13 cellular contexts compared by ENCODE assay signal in the genomic region with DNA sequence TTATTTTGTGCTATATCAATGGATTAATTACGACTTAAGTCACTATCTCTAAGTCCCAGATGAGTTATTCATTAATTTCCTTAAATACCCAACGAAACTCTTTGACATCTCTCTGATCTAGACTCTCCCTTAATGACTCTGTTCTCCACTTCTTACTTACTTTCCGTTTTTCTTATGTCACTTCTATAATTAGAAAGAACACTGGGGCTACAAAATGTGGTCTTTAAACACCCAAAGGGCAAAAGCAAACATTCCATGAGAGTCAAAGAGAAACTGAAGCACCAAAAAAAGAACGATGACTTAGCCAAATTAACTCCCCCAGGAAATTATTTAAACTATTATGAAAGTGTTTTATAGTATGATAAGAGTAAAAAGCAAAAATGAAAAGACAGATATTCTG.
DNase-seq lines count a peak whose midpoint lies in the region; ATAC-seq lines count a peak whose summit lies in the region.
"Had no signal": no experiment of that assay in that cellular context is flagged by ENCODE, and none has a peak within 500 bp of the region (broad histone marks: within the 10 kb centered on the region; RNA-seq: fewer than 3 reads in every experiment).

No MANE protein-coding gene starts in this region.

- no peaks in the 10 kb centered on the region for H3K36me3 ChIP-seq in CD4-positive, alpha-beta memory T cell (ENCODE audit: insufficient read depth, low read length)

- peak; percentile 60 for DNase-seq in foreskin melanocyte
- DNase-seq in cerebellum (ENCODE audit: low spot score), result no peak
- DNase-seq in activated CD4-positive, alpha-beta T cell treated with anti-CD3 and anti-CD28 coated beads, Interleukin-2, amount 50 U/mL, for 1 hour, result no peak
- DNase-seq in activated CD8-positive, alpha-beta memory T cell treated with anti-CD3 and anti-CD28 coated beads for 24 hours, result no peak
- DNase-seq in CD4-positive, alpha-beta memory T cell, result no peak
- DNase-seq: effector memory CD8-positive, alpha-beta T cell; GM23248; NCI-H1694 treated with DMSO at 0.1 percent for 48 hours; stimulated activated CD4-positive, alpha-beta T cell treated with anti-CD3 and anti-CD28 coated beads, Interleukin-4, amount 100 ng/mL, for 24 hours had no signal

- CTCF ChIA-PET in CD4-positive, alpha-beta memory T cell (lab: Charles Lee; ENCODE audit: partially characterized antibody), result no interaction called here

- no peak overlapping the region for H3K27ac Mint-ChIP-seq in CD4-positive, alpha-beta memory T cell
- H3K27ac Mint-ChIP-seq: effector memory CD8-positive, alpha-beta T cell; mesothelial cell of epicardium had no signal

- ATAC-seq in GM18502 (IDR thresholded peaks at IDR 0.05; ENCODE audit: poor library complexity, unreplicated experiment) (peak; percentile 92), GM21529 (IDR thresholded peaks at IDR 0.05; ENCODE audit: unreplicated experiment) (peak; percentile 91), HG03280 (IDR thresholded peaks at IDR 0.05; ENCODE audit: unreplicated experiment) (peak; percentile 57)
- ATAC-seq: effector memory CD8-positive, alpha-beta T cell had no signal

- no peaks in the 10 kb centered on the region for H3K4me1 ChIP-seq in CD4-positive, alpha-beta memory T cell (ENCODE audit: insufficient read depth, low read length)

- no peaks in the 10 kb centered on the region for H3K27me3 Mint-ChIP-seq in CD4-positive, alpha-beta memory T cell
- H3K27me3 Mint-ChIP-seq: effector memory CD8-positive, alpha-beta T cell had no signal

- POLR2A ChIA-PET in CD4-positive, alpha-beta memory T cell (lab: Charles Lee; ENCODE audit: partially characterized antibody), result no interaction called here

- no peaks in the 10 kb centered on the region for H3K4me1 Mint-ChIP-seq in CD4-positive, alpha-beta memory T cell

- no peaks in the 10 kb centered on the region for H3K36me3 Mint-ChIP-seq in CD4-positive, alpha-beta memory T cell
- H3K36me3 Mint-ChIP-seq: mesothelial cell of epicardium had no signal

- intact Hi-C loops in CD4-positive, alpha-beta memory T cell (cut with micrococcal nuclease), result no loop called here

- no peak overlapping the region for H3K4me3 Mint-ChIP-seq in CD4-positive, alpha-beta memory T cell
- H3K4me3 Mint-ChIP-seq: effector memory CD8-positive, alpha-beta T cell; mesothelial cell of epicardium had no signal

- no peaks in the 10 kb centered on the region for H3K27me3 ChIP-seq in CD4-positive, alpha-beta memory T cell (ENCODE audit: insufficient read depth, low read length)

- H3K9me3 ChIP-seq in CD4-positive, alpha-beta memory T cell (ENCODE audit: control insufficient read depth in 1 of 2, low read length in 2 of 2), result no peaks in the 10 kb centered on the region

- H3K9me3 Mint-ChIP-seq in CD4-positive, alpha-beta memory T cell, result peaks cover under 1 to 24% (median 11%) of the 10 kb centered on the region in 8 donors

- no peak overlapping the region for H3K4me3 ChIP-seq in CD4-positive, alpha-beta memory T cell (ENCODE audit: low read length in 2 of 2)
- H3K4me3 ChIP-seq: GM23248 had no signal

- H3K27ac ChIP-seq in CD4-positive, alpha-beta memory T cell (ENCODE audit: low read depth, low read length), result no peak overlapping the region
- H3K27ac ChIP-seq: GM23248 had no signal
